22 cellular contexts compared by ENCODE assay signal in the genomic region with DNA sequence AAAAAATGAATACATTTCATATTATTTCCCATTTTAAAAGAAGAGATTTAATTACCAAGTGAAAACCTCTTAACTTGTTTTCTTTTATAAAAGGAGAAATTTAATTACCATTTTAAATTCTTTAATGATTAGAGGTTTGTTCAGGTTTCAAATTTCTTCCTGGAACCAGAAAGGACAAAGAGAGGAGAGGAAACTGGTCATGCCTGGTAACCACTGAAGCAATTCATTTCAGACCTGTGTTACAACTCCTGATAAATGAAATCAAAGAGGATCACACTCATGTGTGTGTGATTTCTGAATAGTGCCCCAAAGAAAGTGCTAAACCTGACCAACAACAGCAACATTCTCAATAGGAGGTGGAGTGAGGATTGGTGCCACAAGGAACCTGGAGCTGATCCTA. TPM values are rescaled to one million over a fixed set of nuclear protein-coding genes. Genes with fewer than 3 reads are reported as not detected.
DNase-seq lines count a peak whose midpoint lies in the region; ATAC-seq and TF ChIP-seq lines count a peak whose summit lies in the region.
"Had no signal": no experiment of that assay in that cellular context is flagged by ENCODE, and none has a peak within 500 bp of the region (broad histone marks: within the 10 kb centered on the region; RNA-seq: fewer than 3 reads in every experiment).

No MANE protein-coding gene starts in this region.

- TF ChIP-seq RAD21 in Ishikawa (IDR thresholded peaks at IDR 0.05; ENCODE audit: low read depth), result no peak

- peak; percentile 82 for TF ChIP-seq EP300 in Ishikawa (IDR thresholded peaks at IDR 0.05; ENCODE audit: borderline replicate concordance)

- H3K27me3 ChIP-seq in PC-9 (ENCODE audit: insufficient read depth, low read depth), result no peaks in the 10 kb centered on the region

- peaks cover 12% of the 10 kb centered on the region for H3K4me1 ChIP-seq in PC-9 (replicated peaks; ENCODE audit: insufficient read depth)
- H3K4me1 ChIP-seq: BE2C had no signal

- H3K4me2 ChIP-seq in PC-9, result peak overlapping the region; percentile 25; the same call in 1 of the 2 replicates

- POLR2A ChIA-PET in PC-9 (lab: Charles Lee; ENCODE audit: unreplicated experiment), result no interaction called here

- no peaks in the 10 kb centered on the region; the same call in 1 of the 2 replicates for H3K9me3 ChIP-seq in PC-9 (ENCODE audit: insufficient read depth, low read depth)
- H3K9me3 ChIP-seq: BE2C had no signal

- ATAC-seq in left lobe of liver, result no peak
- ATAC-seq in GM18517 (IDR thresholded peaks at IDR 0.05; ENCODE audit: unreplicated experiment), result no peak

- H3K9me2 ChIP-seq in PC-9 (ENCODE audit: insufficient read depth), result no peaks in the 10 kb centered on the region

- intact Hi-C loops in PC-9 (cut with micrococcal nuclease; ENCODE audit: unreplicated experiment), result no loop called here

- CTCF ChIA-PET in PC-9 (lab: Charles Lee), result no interaction called here

- no peaks in the 10 kb centered on the region for H3F3A ChIP-seq in PC-9 (ENCODE audit: insufficient read depth, low read depth)

- H4K20me1 ChIP-seq in PC-9 (ENCODE audit: insufficient read depth), result no peaks in the 10 kb centered on the region

- BruUV-seq in PC-9 (replicated peaks; lab: Mats Ljungman, UMichigan), result no TSS peak

- DNase-seq in PC-9, result peak in 1 of 2 experiments; percentile 63
- peak; percentile 54 for DNase-seq in epithelial cell of esophagus (ENCODE audit: low read depth)
- DNase-seq in kidney tubule cell (ENCODE audit: low spot score), result peak; percentile 60
- DNase-seq in NCI-H1092 treated with DMSO at 0.1 percent for 48 hours (lab: John Stamatoyannopoulos, UW), result no peak
- no peak for DNase-seq in left lobe of liver (ENCODE audit: low spot score)
- DNase-seq: BE2C; CD4-positive, CD25-positive, alpha-beta regulatory T cell; GF-D8; Karpas-422; MV-4-11; NCI-H1694 treated with DMSO at 0.1 percent for 48 hours; NCI-H345; NCI-H524; NCI-H774; OCI-M1; SHP77 had no signal

- H2AFZ ChIP-seq in PC-9, result no peak overlapping the region

- TF ChIP-seq CTCF in PC-9 (conservative IDR thresholded peaks at IDR 0.05) (no peak), epithelial cell of esophagus (IDR thresholded peaks at IDR 0.05; ENCODE audit: insufficient read depth, low read depth, low read length, missing control alignments) (no peak)

- H3K36me3 ChIP-seq in PC-9 (ENCODE audit: low read depth), result no peaks in the 10 kb centered on the region
- H3K36me3 ChIP-seq: BE2C had no signal

- H3K79me2 ChIP-seq in PC-9 (ENCODE audit: low read depth), result no peaks in the 10 kb centered on the region

- no peak overlapping the region for H3K4me3 ChIP-seq in PC-9
- H3K4me3 ChIP-seq in epithelial cell of esophagus (ENCODE audit: low read length), result no peak overlapping the region

- H3K27ac ChIP-seq in PC-9, result peak overlapping the region; percentile 20; the same call in 1 of the 2 replicates

TF ChIP-seq in Ishikawa, 13 proteins besides CTCF, POLR2A, EP300 and RAD21:
- no peak for TF ChIP-seq EGR1 (IDR thresholded peaks at IDR 0.05)
- no peak for TF ChIP-seq ZBTB7A (IDR thresholded peaks at IDR 0.05; ENCODE audit: low read depth)
- TF ChIP-seq, protein P1, sequence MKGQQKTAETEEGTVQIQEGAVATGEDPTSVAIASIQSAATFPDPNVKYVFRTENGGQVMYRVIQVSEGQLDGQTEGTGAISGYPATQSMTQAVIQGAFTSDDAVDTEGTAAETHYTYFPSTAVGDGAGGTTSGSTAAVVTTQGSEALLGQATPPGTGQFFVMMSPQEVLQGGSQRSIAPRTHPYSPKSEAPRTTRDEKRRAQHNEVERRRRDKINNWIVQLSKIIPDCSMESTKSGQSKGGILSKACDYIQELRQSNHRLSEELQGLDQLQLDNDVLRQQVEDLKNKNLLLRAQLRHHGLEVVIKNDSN (IDR thresholded peaks at IDR 0.05), result no peak
- TF ChIP-seq, protein P2, sequence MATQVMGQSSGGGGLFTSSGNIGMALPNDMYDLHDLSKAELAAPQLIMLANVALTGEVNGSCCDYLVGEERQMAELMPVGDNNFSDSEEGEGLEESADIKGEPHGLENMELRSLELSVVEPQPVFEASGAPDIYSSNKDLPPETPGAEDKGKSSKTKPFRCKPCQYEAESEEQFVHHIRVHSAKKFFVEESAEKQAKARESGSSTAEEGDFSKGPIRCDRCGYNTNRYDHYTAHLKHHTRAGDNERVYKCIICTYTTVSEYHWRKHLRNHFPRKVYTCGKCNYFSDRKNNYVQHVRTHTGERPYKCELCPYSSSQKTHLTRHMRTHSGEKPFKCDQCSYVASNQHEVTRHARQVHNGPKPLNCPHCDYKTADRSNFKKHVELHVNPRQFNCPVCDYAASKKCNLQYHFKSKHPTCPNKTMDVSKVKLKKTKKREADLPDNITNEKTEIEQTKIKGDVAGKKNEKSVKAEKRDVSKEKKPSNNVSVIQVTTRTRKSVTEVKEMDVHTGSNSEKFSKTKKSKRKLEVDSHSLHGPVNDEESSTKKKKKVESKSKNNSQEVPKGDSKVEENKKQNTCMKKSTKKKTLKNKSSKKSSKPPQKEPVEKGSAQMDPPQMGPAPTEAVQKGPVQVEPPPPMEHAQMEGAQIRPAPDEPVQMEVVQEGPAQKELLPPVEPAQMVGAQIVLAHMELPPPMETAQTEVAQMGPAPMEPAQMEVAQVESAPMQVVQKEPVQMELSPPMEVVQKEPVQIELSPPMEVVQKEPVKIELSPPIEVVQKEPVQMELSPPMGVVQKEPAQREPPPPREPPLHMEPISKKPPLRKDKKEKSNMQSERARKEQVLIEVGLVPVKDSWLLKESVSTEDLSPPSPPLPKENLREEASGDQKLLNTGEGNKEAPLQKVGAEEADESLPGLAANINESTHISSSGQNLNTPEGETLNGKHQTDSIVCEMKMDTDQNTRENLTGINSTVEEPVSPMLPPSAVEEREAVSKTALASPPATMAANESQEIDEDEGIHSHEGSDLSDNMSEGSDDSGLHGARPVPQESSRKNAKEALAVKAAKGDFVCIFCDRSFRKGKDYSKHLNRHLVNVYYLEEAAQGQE (IDR thresholded peaks at IDR 0.05; ENCODE audit: low read depth), result no peak
- TF ChIP-seq TEAD4 (IDR thresholded peaks at IDR 0.05), result peak; percentile 70; the same call in 1 of the 2 replicates
- TF ChIP-seq YY1 (IDR thresholded peaks at IDR 0.05; ENCODE audit: low read depth), result no peak
- peak; percentile 77 for TF ChIP-seq NFIC (IDR thresholded peaks at IDR 0.05)
- TF ChIP-seq, protein P3, sequence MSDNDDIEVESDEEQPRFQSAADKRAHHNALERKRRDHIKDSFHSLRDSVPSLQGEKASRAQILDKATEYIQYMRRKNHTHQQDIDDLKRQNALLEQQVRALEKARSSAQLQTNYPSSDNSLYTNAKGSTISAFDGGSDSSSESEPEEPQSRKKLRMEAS (IDR thresholded peaks at IDR 0.05), result peak; percentile 43; the same call in 1 of the 2 replicates
- TF ChIP-seq TAF1 (IDR thresholded peaks at IDR 0.05; ENCODE audit: low read depth), result no peak
- TF ChIP-seq FOXM1 (IDR thresholded peaks at IDR 0.05; ENCODE audit: borderline replicate concordance, low read depth), result peak; percentile 69
- TF ChIP-seq TCF12 (IDR thresholded peaks at IDR 0.05; ENCODE audit: low read depth), result peak; percentile 60; the same call in 1 of the 2 replicates
- 0 out of 2 replicates have a peak, but pooled peaks have one; percentile 40 for TF ChIP-seq CEBPB (IDR thresholded peaks at IDR 0.05)
- TF ChIP-seq CREB1 (IDR thresholded peaks at IDR 0.05; ENCODE audit: low read depth), result no peak

RNA-seq across cellular contexts. Expression of a gene that starts 12.6 kb away (rescaled TPM):
- total RNA-seq in PC-9 (2021) (55.1 and 111 TPM in 2 replicates), left lobe of liver (147 TPM)
- total RNA-seq: A673; CD4-positive, CD25-positive, alpha-beta regulatory T cell; Daoy; RPMI7951 had no signal

RNA-seq across cellular contexts. Expression of a gene that starts 39.7 kb away (rescaled TPM):
- total RNA-seq in PC-9 (2021), result not detected in 2 replicates
- 0.23 TPM for total RNA-seq in left lobe of liver
- total RNA-seq: A673; CD4-positive, CD25-positive, alpha-beta regulatory T cell; Daoy; M059J; RPMI7951 had no signal

RNA-seq across cellular contexts. Expression of a gene that starts 41.1 kb away (rescaled TPM):
- total RNA-seq in PC-9 (2021), result 0.33 and 0.60 TPM in 2 replicates
- total RNA-seq in left lobe of liver, result not detected
- total RNA-seq: CD4-positive, CD25-positive, alpha-beta regulatory T cell; Daoy; M059J; RPMI7951 had no signal

RNA-seq across cellular contexts. Expression of a gene that starts 45.8 kb away (rescaled TPM):
- total RNA-seq in PC-9 (2021) (not detected in 2 replicates), left lobe of liver (not detected)
- total RNA-seq: A673; CD4-positive, CD25-positive, alpha-beta regulatory T cell; Daoy; M059J; RPMI7951 had no signal

Comparison
In these comparisons a context has a peak if more than half of its experiments do, and no peak if none do; other contexts are left out.
1. DNase-seq: peak in epithelial cell of esophagus (single experiment) and kidney tubule cell (single experiment); none in NCI-H1092 treated with DMSO at 0.1 percent for 48 hours (single experiment) and left lobe of liver (single experiment).